In genomic region chr7:128841961-128842673, GRCh38 we compare ENCODE assay signal across 8 cellular contexts. TPM values are rescaled to one million over a fixed set of nuclear protein-coding genes. Genes with fewer than 3 reads are reported as not detected.
DNase-seq lines count a peak whose midpoint lies in the region; ATAC-seq, FAIRE-seq and TF ChIP-seq lines count a peak whose summit lies in the region.

No MANE protein-coding gene starts in this region.

- TF ChIP-seq EP300 in upper lobe of left lung (IDR thresholded peaks at IDR 0.05): no peak

- DNase-seq in DMS53 (lab: John Stamatoyannopoulos, UW) (peak; percentile 85), endothelial cell of umbilical vein (ENCODE audit: low read depth, low spot score) (peak; percentile 41), upper lobe of left lung (peak; percentile 48 to 88)
- peak; percentile 53 for DNase-seq in activated CD4-positive, alpha-beta T cell treated with anti-CD3 and anti-CD28 coated beads, Interleukin-2, amount 10 ng/mL, durations not matched to agents 7 days and 5 days

- no peaks in the 10 kb centered on the region for H3K9me1 ChIP-seq in endothelial cell of umbilical vein (replicated peaks; ENCODE audit: control insufficient read depth, extremely low read depth, insufficient read depth, low read length)

- no peaks in the 10 kb centered on the region for H4K20me1 ChIP-seq in endothelial cell of umbilical vein (replicated peaks; ENCODE audit: control insufficient read depth, extremely low read depth, insufficient read depth, low read length)

- H3K4me3 ChIP-seq in endothelial cell of umbilical vein (replicated peaks in 1 of 3; ENCODE audit: insufficient read depth in 1 of 3, low read depth in 1 of 3, low read length in 3 of 3): no peak overlapping the region
- no peak overlapping the region for H3K4me3 ChIP-seq in upper lobe of left lung

- CTCF ChIA-PET in activated CD4-positive, alpha-beta T cell treated with anti-CD3 and anti-CD28 coated beads, Interleukin-2, amount 10 ng/mL, durations not matched to agents 7 days and 5 days (lab: Charles Lee): interaction anchor here (1.0 to 1.9 kb wide), 8 partner anchors 11 to 362 kb away, joined by 3 to 6 read pairs (median 4); no protein-coding TSS in a partner anchor
- CTCF ChIA-PET in endothelial cell of umbilical vein (lab: Charles Lee): interaction anchor here (0.6 to 2.0 kb wide), 18 partner anchors 10 to 110 kb away, joined by 3 to 48 read pairs (median 3); partner anchors contain the start of gene ATP6V1F

- no peak for FAIRE-seq in endothelial cell of umbilical vein (lab: Jason Lieb, UNC)

- no peaks in the 10 kb centered on the region for H3K27me3 Mint-ChIP-seq in activated CD4-positive, alpha-beta T cell treated with anti-CD3 and anti-CD28 coated beads, Interleukin-2, amount 10 ng/mL, durations not matched to agents 7 days and 5 days
- H3K27me3 Mint-ChIP-seq in nephron (ENCODE audit: low read depth): peaks cover 3% of the 10 kb centered on the region

- H3K9me3 ChIP-seq in endothelial cell of umbilical vein (replicated peaks; ENCODE audit: control insufficient read depth, insufficient read depth, low read length) (no peaks in the 10 kb centered on the region), upper lobe of left lung (no peaks in the 10 kb centered on the region)

- H3K4me3 Mint-ChIP-seq in activated CD4-positive, alpha-beta T cell treated with anti-CD3 and anti-CD28 coated beads, Interleukin-2, amount 10 ng/mL, durations not matched to agents 7 days and 5 days: no peak overlapping the region
- no peak overlapping the region for H3K4me3 Mint-ChIP-seq in nephron

- H3K27me3 ChIP-seq in endothelial cell of umbilical vein (ENCODE audit: control insufficient read depth in 2 of 2, insufficient read depth in 2 of 2, low read length in 2 of 2) (no peaks in the 10 kb centered on the region), upper lobe of left lung (no peaks in the 10 kb centered on the region)

- TF ChIP-seq CTCF in LNCAP (IDR thresholded peaks at IDR 0.05) (peak; percentile 87), endothelial cell of umbilical vein (IDR thresholded peaks at IDR 0.05; ENCODE audit: extremely low read depth in 1 of 2, insufficient read depth in 1 of 2, low read depth in 1 of 2, low read length in 2 of 2) (peak; percentile 58 to 86), nephron (IDR thresholded peaks at IDR 0.05; ENCODE audit: unreplicated experiment in 3 of 3) (peak; percentile 54 to 68 (median 59)), upper lobe of left lung (IDR thresholded peaks at IDR 0.05) (peak; percentile 41 to 74 (median 54))

- intact Hi-C loops in endothelial cell of umbilical vein (cut with micrococcal nuclease): loop anchor here (1.0 kb wide), 1 partner anchor 38 kb away; no protein-coding TSS in a partner anchor

- no peak overlapping the region for H3K9ac ChIP-seq in endothelial cell of umbilical vein (replicated peaks; ENCODE audit: extremely low read depth, insufficient read depth, low read length)

- H3K4me1 ChIP-seq in endothelial cell of umbilical vein (ENCODE audit: control insufficient read depth, extremely low read depth, insufficient read depth, low read length) (no peaks in the 10 kb centered on the region), upper lobe of left lung (no peaks in the 10 kb centered on the region)

- no peaks in the 10 kb centered on the region for H3K4me1 Mint-ChIP-seq in activated CD4-positive, alpha-beta T cell treated with anti-CD3 and anti-CD28 coated beads, Interleukin-2, amount 10 ng/mL, durations not matched to agents 7 days and 5 days
- no peaks in the 10 kb centered on the region for H3K4me1 Mint-ChIP-seq in nephron

- no peaks in the 10 kb centered on the region for H3K79me2 ChIP-seq in endothelial cell of umbilical vein (ENCODE audit: control insufficient read depth, insufficient read depth, low read length)

- no peak overlapping the region for H3K27ac ChIP-seq in endothelial cell of umbilical vein (ENCODE audit: insufficient read depth, low read depth, low read length)
- no peak overlapping the region for H3K27ac ChIP-seq in upper lobe of left lung

- H2AFZ ChIP-seq in endothelial cell of umbilical vein (ENCODE audit: low read depth, low read length): no peak overlapping the region

- peaks cover 12 to 82% of the 10 kb centered on the region in 2 experiments for H3K36me3 ChIP-seq in endothelial cell of umbilical vein (ENCODE audit: control insufficient read depth in 2 of 2, extremely low read depth in 1 of 2, insufficient read depth in 2 of 2, low read length in 2 of 2)
- H3K36me3 ChIP-seq in upper lobe of left lung: no peaks in the 10 kb centered on the region

- dilution Hi-C loops in endothelial cell of umbilical vein (cut with MboI; ENCODE audit: extremely low pct_ligation_motif_present, low sequenced_read_pairs): no loop called here

- POLR2A ChIA-PET in activated CD4-positive, alpha-beta T cell treated with anti-CD3 and anti-CD28 coated beads, Interleukin-2, amount 10 ng/mL, durations not matched to agents 7 days and 5 days (lab: Charles Lee): no interaction called here
- POLR2A ChIA-PET in endothelial cell of umbilical vein (lab: Charles Lee): interaction anchor here (1.4 kb wide), 1 partner anchor 8 kb away, joined by 4 read pairs; no protein-coding TSS in a partner anchor

- no peak overlapping the region for H3K4me2 ChIP-seq in endothelial cell of umbilical vein (ENCODE audit: insufficient read depth, low read length)

- no TSS peak for BruUV-seq in endothelial cell of umbilical vein (replicated peaks; lab: Mats Ljungman, UMichigan)

- H3K9me3 Mint-ChIP-seq in activated CD4-positive, alpha-beta T cell treated with anti-CD3 and anti-CD28 coated beads, Interleukin-2, amount 10 ng/mL, durations not matched to agents 7 days and 5 days: no peaks in the 10 kb centered on the region
- no peaks in the 10 kb centered on the region for H3K9me3 Mint-ChIP-seq in nephron

- no peak overlapping the region for H3K27ac Mint-ChIP-seq in activated CD4-positive, alpha-beta T cell treated with anti-CD3 and anti-CD28 coated beads, Interleukin-2, amount 10 ng/mL, durations not matched to agents 7 days and 5 days
- H3K27ac Mint-ChIP-seq in nephron: no peak overlapping the region

- no peaks in the 10 kb centered on the region for H3K36me3 Mint-ChIP-seq in activated CD4-positive, alpha-beta T cell treated with anti-CD3 and anti-CD28 coated beads, Interleukin-2, amount 10 ng/mL, durations not matched to agents 7 days and 5 days (ENCODE audit: low read depth)
- peaks cover 42% of the 10 kb centered on the region for H3K36me3 Mint-ChIP-seq in nephron (ENCODE audit: low read depth)

- WGBS in upper lobe of left lung, 2 donors: 57 to 73% methylated on average over 1 to 35 of the region's 35 CpGs

- TF ChIP-seq POLR2A in endothelial cell of umbilical vein (IDR thresholded peaks at IDR 0.05; ENCODE audit: low read depth, low read length) (no peak), upper lobe of left lung (IDR thresholded peaks at IDR 0.05) (no peak)

- ATAC-seq in upper lobe of left lung (ENCODE audit: low FRiP score in 2 of 2) (peak in 1 of 2 donors; percentile 60), HG03159 (IDR thresholded peaks at IDR 0.05; ENCODE audit: unreplicated experiment) (no peak), HG02588 (IDR thresholded peaks at IDR 0.05; ENCODE audit: unreplicated experiment) (no peak)

TF ChIP-seq in endothelial cell of umbilical vein, 7 proteins besides CTCF, POLR2A, EP300 and RAD21 (continues in another document):
- TF ChIP-seq MAX (IDR thresholded peaks at IDR 0.05; ENCODE audit: insufficient read depth, insufficient read length) (no peak), FOS (IDR thresholded peaks at IDR 0.05; ENCODE audit: borderline replicate concordance, insufficient read depth, low read length) (no peak)

RNA-seq across cellular contexts. Expression of gene FLNC, which starts 11.9 kb away (rescaled TPM):
- not detected for total RNA-seq in activated CD4-positive, alpha-beta T cell treated with anti-CD3 and anti-CD28 coated beads, Interleukin-2, amount 10 ng/mL, durations not matched to agents 7 days and 5 days
- total RNA-seq in endothelial cell of umbilical vein: 81.8 and 81.9 TPM in 2 replicates
- 19.5 and 20.1 TPM in 2 replicates for polyA plus RNA-seq in endothelial cell of umbilical vein
- 19.9 and 23.3 TPM in 2 replicates for polyA plus RNA-seq in endothelial cell of umbilical vein (2011; cell fraction: cytosol; rRNA removed)
- 46.6 and 51.6 TPM in 2 replicates for polyA plus RNA-seq in endothelial cell of umbilical vein (2011; cell fraction: nucleus; rRNA removed)
- 66.9 and 79.9 TPM in 2 replicates for polyA plus RNA-seq in endothelial cell of umbilical vein (2012)
- polyA minus RNA-seq in endothelial cell of umbilical vein: 59.3 and 75.4 TPM in 2 replicates
- polyA minus RNA-seq in endothelial cell of umbilical vein (2011; cell fraction: cytosol; rRNA and poly(A)+ RNA removed): not detected
- 36.5 and 56.7 TPM in 2 replicates for polyA minus RNA-seq in endothelial cell of umbilical vein (2011; cell fraction: nucleus; rRNA and poly(A)+ RNA removed)
- total RNA-seq in upper lobe of left lung: 10 to 100 TPM in 1 of 6 donors, 1 to 10 TPM in 5; 2.1 to 19.6 (median 4.9) TPM

RNA-seq across cellular contexts. Expression of gene ATP6V1F, which starts 20.5 kb away (rescaled TPM):
- 100 to 1,000 TPM; 123 to 143 TPM for total RNA-seq in activated CD4-positive, alpha-beta T cell treated with anti-CD3 and anti-CD28 coated beads, Interleukin-2, amount 10 ng/mL, durations not matched to agents 7 days and 5 days
- total RNA-seq in endothelial cell of umbilical vein: 141 and 156 TPM in 2 replicates
- 360 and 501 TPM in 2 replicates for polyA plus RNA-seq in endothelial cell of umbilical vein
- 321 and 337 TPM in 2 replicates for polyA plus RNA-seq in endothelial cell of umbilical vein (2011; cell fraction: cytosol; rRNA removed)
- 73.5 and 88.9 TPM in 2 replicates for polyA plus RNA-seq in endothelial cell of umbilical vein (2011; cell fraction: nucleus; rRNA removed)
- 282 and 303 TPM in 2 replicates for polyA plus RNA-seq in endothelial cell of umbilical vein (2012)
- polyA minus RNA-seq in endothelial cell of umbilical vein: 61.5 and 62.5 TPM in 2 replicates
- 34.7 TPM for polyA minus RNA-seq in endothelial cell of umbilical vein (2011; cell fraction: cytosol; rRNA and poly(A)+ RNA removed)
- polyA minus RNA-seq in endothelial cell of umbilical vein (2011; cell fraction: nucleus; rRNA and poly(A)+ RNA removed): 9.6 and 17.0 TPM in 2 replicates
- total RNA-seq in upper lobe of left lung: 100 to 1,000 TPM in 5 of 6 donors, 10 to 100 TPM in 1; 99.8 to 224 (median 156) TPM

RNA-seq across cellular contexts. Expression of gene CCDC136, which starts 50.3 kb away (rescaled TPM):
- total RNA-seq in activated CD4-positive, alpha-beta T cell treated with anti-CD3 and anti-CD28 coated beads, Interleukin-2, amount 10 ng/mL, durations not matched to agents 7 days and 5 days: 1 to 10 TPM; 5.1 to 6.8 TPM
- total RNA-seq in endothelial cell of umbilical vein (3.2 and 3.3 TPM in 2 replicates), upper lobe of left lung (1 to 10 TPM in 5 of 6 donors, under 1 TPM in 1; 0.46 to 7.2 (median 2.2) TPM)
- polyA plus RNA-seq in endothelial cell of umbilical vein: 1.1 and 1.8 TPM in 2 replicates
- polyA plus RNA-seq in endothelial cell of umbilical vein (2011; cell fraction: cytosol; rRNA removed): 1.6 and 2.0 TPM in 2 replicates
- 15.2 and 15.8 TPM in 2 replicates for polyA plus RNA-seq in endothelial cell of umbilical vein (2011; cell fraction: nucleus; rRNA removed)
- polyA plus RNA-seq in endothelial cell of umbilical vein (2012): 3.0 and 4.3 TPM in 2 replicates
- 3.4 and 6.3 TPM in 2 replicates for polyA minus RNA-seq in endothelial cell of umbilical vein
- polyA minus RNA-seq in endothelial cell of umbilical vein (2011; cell fraction: cytosol; rRNA and poly(A)+ RNA removed): not detected
- 3.4 and 7.5 TPM in 2 replicates for polyA minus RNA-seq in endothelial cell of umbilical vein (2011; cell fraction: nucleus; rRNA and poly(A)+ RNA removed)
